ENCODE assay signal across 8 cellular contexts in the genomic region with DNA sequence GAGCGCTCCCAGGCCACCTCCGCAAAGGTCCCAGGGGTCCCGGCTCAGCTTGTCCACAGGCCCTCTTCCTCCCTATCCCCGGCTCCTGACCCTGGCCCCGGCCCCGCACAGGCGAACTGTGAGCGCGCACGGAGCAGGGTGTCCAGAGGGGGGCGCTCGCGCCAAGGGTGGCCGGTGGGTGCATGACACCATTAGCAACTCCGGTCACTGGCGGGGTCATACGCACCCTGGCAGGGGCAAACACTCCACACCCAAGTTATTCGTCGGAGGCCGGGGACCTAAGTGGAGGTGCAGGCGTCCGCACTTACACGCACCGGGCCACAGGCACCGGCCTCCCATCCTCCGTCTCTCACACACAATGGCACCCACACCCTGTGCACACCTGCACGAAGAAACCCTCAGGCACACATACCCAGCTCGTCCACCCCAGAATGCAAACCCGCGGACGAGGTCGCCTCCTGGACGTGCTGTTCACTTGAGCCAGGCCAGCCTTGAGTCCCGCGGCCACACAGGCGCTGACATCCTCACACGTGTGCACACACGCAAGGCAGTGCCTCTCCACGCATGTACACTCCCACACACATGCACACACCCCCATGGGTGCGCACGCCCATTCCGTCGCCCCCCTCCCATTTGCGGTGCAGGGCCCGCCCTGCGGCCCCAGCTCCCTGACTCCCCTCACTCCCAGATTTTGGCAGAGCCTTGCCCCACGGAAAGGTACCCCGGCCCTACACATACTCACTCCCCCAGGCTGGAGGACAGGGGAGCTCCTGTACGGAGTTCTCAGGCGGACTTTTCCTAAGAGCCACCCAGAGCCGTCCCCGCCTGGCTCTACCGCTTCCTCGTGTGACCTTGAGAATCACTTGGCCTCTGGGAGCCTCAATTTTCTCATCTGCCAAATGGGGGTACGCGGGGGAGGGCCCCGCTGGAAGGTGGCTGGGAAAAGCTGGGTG. TPM values are rescaled to one million over a fixed set of nuclear protein-coding genes. Genes with fewer than 3 reads are reported as not detected.
DNase-seq lines count a peak whose midpoint lies in the region.

A gene (minus strand): TSS at position 552 of the 953 bp plus-strand sequence. CDS start 1,276 bp downstream, outside the sequence.

- no peak within 1 kb of the TSS for H3K9ac ChIP-seq in mesendoderm (ENCODE audit: low read length)

- H3K27me3 ChIP-seq in MG63 (peaks cover 19% of the 10 kb centered on the region), mesendoderm (ENCODE audit: insufficient read depth, low read length, poor library complexity) (peaks cover 21% of the 10 kb centered on the region)

- no peak within 1 kb of the TSS for H2AK5ac ChIP-seq in mesendoderm (ENCODE audit: low read length)

- no peaks in the 10 kb centered on the region for H3K4me1 ChIP-seq in mesendoderm (ENCODE audit: control insufficient read depth, low read depth, low read length)

- peak; percentile 77 for DNase-seq in ELF-1 (ENCODE audit: low read depth, low spot score)
- peak; percentile 44 for DNase-seq in MG63
- peak; percentile 74 to 77 for DNase-seq in activated CD4-positive, alpha-beta T cell treated with anti-CD3 and anti-CD28 coated beads, Interleukin-2, amount 50 U/mL, for 4 hours
- peak; percentile 81 for DNase-seq in ecto neural progenitor cell (ENCODE audit: low spot score)
- DNase-seq in mesendoderm: peak; percentile 42
- DNase-seq in stimulated activated CD8-positive, alpha-beta memory T cell treated with anti-CD3 and anti-CD28 coated beads, Interleukin-15, amount 100 ng/mL, for 4 hours (ENCODE audit: low read depth in 2 of 2): peak; percentile 63 to 66
- no peak for DNase-seq in HPDE6-E6E7 (ENCODE audit: extremely low spot score)
- no peak for DNase-seq in SK-N-DZ (ENCODE audit: low spot score)

- no peak within 1 kb of the TSS for H4K8ac ChIP-seq in mesendoderm (ENCODE audit: low read depth, low read length)

- no CpG with 5 or more reads among the region's 57 CpGs for WGBS in mesendoderm (ENCODE audit: extremely low coverage, insufficient coverage, low lambda C conversion rate)

- H2BK120ac ChIP-seq in mesendoderm (ENCODE audit: low read depth, low read length): no peak within 1 kb of the TSS

- H3K79me2 ChIP-seq in mesendoderm (ENCODE audit: control insufficient read depth, insufficient read depth, low read length): no peaks in the 10 kb centered on the region

- no peak within 1 kb of the TSS for H3K27ac ChIP-seq in mesendoderm (ENCODE audit: low read depth, low read length)

- peak within 1 kb of the TSS; percentile 62 for H3K56ac ChIP-seq in mesendoderm (ENCODE audit: low read length)

- H3K79me1 ChIP-seq in mesendoderm (ENCODE audit: low read length): no peaks in the 10 kb centered on the region

- H3K4ac ChIP-seq in mesendoderm (ENCODE audit: low read depth, low read length): no peak within 1 kb of the TSS

- no peak within 1 kb of the TSS for H2BK5ac ChIP-seq in mesendoderm (ENCODE audit: low read length)

- no peaks in the 10 kb centered on the region for H3K9me3 ChIP-seq in MG63

- H3K4me3 ChIP-seq in MG63: peak within 1 kb of the TSS; percentile 25
- no peak within 1 kb of the TSS for H3K4me3 ChIP-seq in mesendoderm (ENCODE audit: low read length)

- H4K5ac ChIP-seq in mesendoderm (ENCODE audit: low read length): no peak within 1 kb of the TSS

- H2BK15ac ChIP-seq in mesendoderm (replicated peaks; ENCODE audit: low read depth): no peak within 1 kb of the TSS

- H3K36me3 ChIP-seq in MG63: no peaks in the 10 kb centered on the region
- no peaks in the 10 kb centered on the region for H3K36me3 ChIP-seq in mesendoderm (ENCODE audit: control insufficient read depth, insufficient read depth, low read length)

- peak within 1 kb of the TSS; percentile 53 for H3K18ac ChIP-seq in mesendoderm (ENCODE audit: low read length)

- H3K4me2 ChIP-seq in mesendoderm (ENCODE audit: low read length): peak within 1 kb of the TSS; percentile 36

- H3K23ac ChIP-seq in mesendoderm (ENCODE audit: low read length): no peak within 1 kb of the TSS

RNA-seq across cellular contexts. Expression of the gene that starts here (rescaled TPM):
- not detected in 2 replicates for total RNA-seq in MG63 (2014; rRNA removed; shearing (Covaris generic); ENCODE audit: low replicate concordance)
- polyA plus RNA-seq in mesendoderm (2013, experiment 1 of 2): 1.0 TPM
- 1.3 TPM for polyA plus RNA-seq in mesendoderm (2013, experiment 2 of 2)
- polyA plus RNA-seq in SK-N-DZ (2014; cell fraction: cytosol; rRNA removed): 10.4 and 13.9 TPM in 2 replicates
- 55.3 and 58.4 TPM in 2 replicates for polyA plus RNA-seq in SK-N-DZ (2014; cell fraction: nucleus; rRNA removed)

Comparison
In these comparisons a context has a peak if more than half of its experiments do, and no peak if none do; other contexts are left out.
1. Peak in DNase-seq and H3K4me3 ChIP-seq in MG63; RNA of the gene not detected or under 1 TPM.
2. DNase-seq: peak in ELF-1 (single experiment), activated CD4-positive, alpha-beta T cell treated with anti-CD3 and anti-CD28 coated beads, Interleukin-2, amount 50 U/mL, for 4 hours (2 of 2), ecto neural progenitor cell (single experiment), mesendoderm (single experiment) and stimulated activated CD8-positive, alpha-beta memory T cell treated with anti-CD3 and anti-CD28 coated beads, Interleukin-15, amount 100 ng/mL, for 4 hours (2 of 2); none in HPDE6-E6E7 (single experiment) and SK-N-DZ (single experiment).